8 cellular contexts compared by ENCODE assay signal in the genomic region with DNA sequence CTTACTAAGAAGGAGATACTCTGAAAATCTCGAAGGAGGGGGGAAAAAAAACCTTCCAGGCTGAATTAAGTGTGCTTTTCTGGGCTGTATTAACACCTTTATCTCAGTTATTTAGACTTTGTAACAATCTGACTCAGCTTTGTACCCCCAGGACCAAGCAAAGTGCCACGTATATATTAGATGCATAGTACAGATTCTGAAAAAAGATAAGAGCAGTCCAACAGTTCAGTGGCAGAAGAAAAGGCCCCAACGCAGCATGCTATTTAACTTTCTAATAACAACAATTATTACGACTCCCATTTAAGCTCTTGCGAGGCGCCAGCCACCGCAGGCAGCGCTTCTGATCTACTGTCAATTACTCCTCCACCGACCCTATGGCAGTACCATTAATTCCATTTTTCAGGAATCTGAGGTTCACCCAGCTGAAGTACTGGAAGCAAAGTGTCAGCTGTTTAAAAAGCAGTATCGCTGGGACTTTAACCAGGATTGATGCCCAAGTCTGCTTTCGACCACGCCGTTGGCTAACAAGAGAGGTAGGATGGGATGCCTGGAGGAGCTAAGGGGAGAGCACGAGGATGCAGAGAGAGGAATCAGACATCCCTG. TPM values are rescaled to one million over a fixed set of nuclear protein-coding genes. Genes with fewer than 3 reads are reported as not detected.
DNase-seq lines count a peak whose midpoint lies in the region; ATAC-seq and TF ChIP-seq lines count a peak whose summit lies in the region.

No MANE protein-coding gene starts in this region.

- no peaks in the 10 kb centered on the region for H3K9me3 Mint-ChIP-seq in Calu3 (ENCODE audit: low read depth, unreplicated experiment)
- peaks cover 9 to 26% (median 19%) of the 10 kb centered on the region in 5 experiments for H3K9me3 Mint-ChIP-seq in brain

- intact Hi-C loops in Calu3 (cut with micrococcal nuclease; ENCODE audit: unreplicated experiment): loop anchor here (10.0 kb wide), 1 partner anchor 304 kb away; no protein-coding TSS in a partner anchor

- no peak for ATAC-seq in HG03442 (IDR thresholded peaks at IDR 0.05; ENCODE audit: unreplicated experiment)
- ATAC-seq in HG02981 (IDR thresholded peaks at IDR 0.05; ENCODE audit: unreplicated experiment): no peak
- ATAC-seq in HG02973 (IDR thresholded peaks at IDR 0.05; ENCODE audit: unreplicated experiment): no peak

- H3K27me3 Mint-ChIP-seq in Calu3 (ENCODE audit: unreplicated experiment) (no peaks in the 10 kb centered on the region), brain (no peaks in the 10 kb centered on the region)

- peak overlapping the region; percentile 70 for H3K4me3 ChIP-seq in HUES64 (ENCODE audit: low read length)
- H3K4me3 ChIP-seq in mononuclear cell (ENCODE audit: low read length): peak overlapping the region; percentile 82

- no peaks in the 10 kb centered on the region for H3K36me3 ChIP-seq in HUES64 (ENCODE audit: insufficient read depth, low read length)

- no peak overlapping the region for H3K27ac Mint-ChIP-seq in Calu3 (ENCODE audit: unreplicated experiment)
- peak overlapping the region; percentile 26 to 85 (median 62) for H3K27ac Mint-ChIP-seq in brain

- H3K36me3 Mint-ChIP-seq in Calu3 (ENCODE audit: insufficient read depth, unreplicated experiment): peaks cover 13% of the 10 kb centered on the region
- peaks cover 4% of the 10 kb centered on the region for H3K36me3 Mint-ChIP-seq in brain

- BruUV-seq in Calu3 (replicated peaks; lab: Mats Ljungman, UMichigan): no TSS peak

- peak overlapping the region; percentile 77 for H3K4me3 Mint-ChIP-seq in Calu3 (ENCODE audit: low read depth, unreplicated experiment)
- H3K4me3 Mint-ChIP-seq in brain: peak overlapping the region; percentile 86 to 94 (median 87)

- H3K27ac ChIP-seq in HUES64 (ENCODE audit: low read depth, low read length): no peak overlapping the region

- TF ChIP-seq CTCF in Calu3 (IDR thresholded peaks at IDR 0.05; ENCODE audit: unreplicated experiment) (no peak), brain (conservative IDR thresholded peaks at IDR 0.05) (no peak), GM10266 (IDR thresholded peaks at IDR 0.05; ENCODE audit: control insufficient read depth, insufficient read depth, low read depth, missing control alignments) (no peak)

- CTCF ChIA-PET in Calu3 (lab: Charles Lee): interaction anchor here (0.7 to 1.3 kb wide), 2 partner anchors 124 to 141 kb away, joined by 3 read pairs; partner anchors contain the start of gene IFIT1

- DNase-seq in Calu3 (no peak), GM10266 (ENCODE audit: extremely low spot score) (no peak)

- 50% methylated on average over 13 of the region's 14 CpGs for WGBS in HUES64

- H3K4me1 Mint-ChIP-seq in Calu3 (ENCODE audit: low read depth, unreplicated experiment) (peaks cover 7% of the 10 kb centered on the region), brain (peaks cover 15% of the 10 kb centered on the region)

- H3K9ac ChIP-seq in HUES64 (ENCODE audit: low read depth, low read length): peak overlapping the region; percentile 13

- H3K27me3 ChIP-seq in HUES64 (ENCODE audit: insufficient read depth, low read length) (peaks cover 9% of the 10 kb centered on the region; the same call in 1 of the 2 replicates), mononuclear cell (ENCODE audit: insufficient read depth, low read length) (no peaks in the 10 kb centered on the region)

- H3K4me1 ChIP-seq in HUES64 (ENCODE audit: insufficient read depth, low read length): peaks cover 13% of the 10 kb centered on the region
- H3K4me1 ChIP-seq in mononuclear cell (ENCODE audit: insufficient read depth, low read length): peaks cover 52% of the 10 kb centered on the region

- H3K9me3 ChIP-seq in HUES64 (ENCODE audit: insufficient read depth, low read depth, low read length): peaks cover 14% of the 10 kb centered on the region
- H3K9me3 ChIP-seq in mononuclear cell (ENCODE audit: low read depth, low read length): no peaks in the 10 kb centered on the region

RNA-seq across cellular contexts. Expression of gene LIPA, which starts 0.7 kb away (rescaled TPM):
- total RNA-seq in Calu3 (2022) (66.7 and 127 TPM in 2 replicates), mononuclear cell (45.0 TPM)
- polyA plus RNA-seq in HUES64 (2013, experiment 1 of 2): 47.1 TPM
- polyA plus RNA-seq in HUES64 (2013, experiment 2 of 2): 60.0 TPM
- polyA plus RNA-seq in brain (ENCODE audit: insufficient read depth, low read depth, low replicate concordance): 73.1 TPM

RNA-seq across cellular contexts. Expression of gene CH25H, which starts 43.8 kb away (rescaled TPM):
- total RNA-seq in Calu3 (2022) (0.73 TPM in 1 of 2 replicates, not detected in the other), mononuclear cell (0.63 TPM)
- 0.15 TPM for polyA plus RNA-seq in HUES64 (2013, experiment 1 of 2)
- polyA plus RNA-seq in HUES64 (2013, experiment 2 of 2): 0.25 TPM
- 1.3 TPM for polyA plus RNA-seq in brain (ENCODE audit: insufficient read depth, low read depth, low replicate concordance)

RNA-seq across cellular contexts. Expression of gene IFIT2, which starts 50.9 kb away (rescaled TPM):
- total RNA-seq in Calu3 (2022) (40.8 and 139 TPM in 2 replicates), mononuclear cell (99.4 TPM)
- polyA plus RNA-seq in HUES64 (2013, experiment 1 of 2): 0.60 TPM
- polyA plus RNA-seq in HUES64 (2013, experiment 2 of 2): 0.63 TPM
- polyA plus RNA-seq in brain (ENCODE audit: insufficient read depth, low read depth, low replicate concordance): 5.4 TPM
